ENCODE assay signal across 1 cellular context in genomic region chr7:156642306-156643045, GRCh38.
TF ChIP-seq lines count a peak whose summit lies in the region.

No MANE protein-coding gene starts in this region.

TF ChIP-seq in liver, 16 proteins besides CTCF, POLR2A, EP300 and RAD21 (continued from another document):
- TF ChIP-seq TAF1 (conservative IDR thresholded peaks at IDR 0.05) (no peak), HNF4A (conservative IDR thresholded peaks at IDR 0.05) (no peak), ATF3 (IDR thresholded peaks at IDR 0.05) (no peak), HNF4G (IDR thresholded peaks at IDR 0.05) (no peak), FOXA2 (IDR thresholded peaks at IDR 0.05) (no peak)
TF ChIP-seq in liver: peak in this region for 0.
